In genomic region chr16:4760221-4760910, GRCh38 we compare ENCODE assay signal across 23 cellular contexts. TPM values are rescaled to one million over a fixed set of nuclear protein-coding genes. Genes with fewer than 3 reads are reported as not detected.
A peak's percentile ranks its signal among the peaks of the same experiment; 100 is the strongest.
DNase-seq lines count a peak whose midpoint lies in the region; ATAC-seq, FAIRE-seq and TF ChIP-seq lines count a peak whose summit lies in the region.
"Had no signal": no experiment of that assay in that cellular context is flagged by ENCODE, and none has a peak within 500 bp of the region (broad histone marks: within the 10 kb centered on the region; RNA-seq: fewer than 3 reads in every experiment).

No MANE protein-coding gene starts in this region.

- H3K36me3 ChIP-seq in K562 (ENCODE audit: control insufficient read depth, insufficient read depth, low read length): peaks cover 76% of the 10 kb centered on the region
- peaks cover 74 to 86% of the 10 kb centered on the region in 2 experiments for H3K36me3 ChIP-seq in mesenchymal stem cell (ENCODE audit: control insufficient read depth in 1 of 2, insufficient read depth in 2 of 2, low read depth in 1 of 2, low read length in 2 of 2)
- H3K36me3 ChIP-seq in Karpas-422 (ENCODE audit: insufficient read depth, low read length): peaks cover 17% of the 10 kb centered on the region

- BruUV-seq in K562 (replicated peaks; lab: Mats Ljungman, UMichigan): no TSS peak

- in situ Hi-C loops in K562 (cut with MboI): no loop called here

- no peak overlapping the region for H3K4me3 ChIP-seq in K562
- no peak overlapping the region for H3K4me3 ChIP-seq in mesenchymal stem cell (ENCODE audit: insufficient read depth in 1 of 2, low read depth in 1 of 2, low read length in 2 of 2)
- H3K4me3 ChIP-seq in Karpas-422 (ENCODE audit: low read length): no peak overlapping the region

- H3K36me3 Mint-ChIP-seq in activated naive CD4-positive, alpha-beta T cell treated with anti-CD3 and anti-CD28 coated beads, Interleukin-2, amount 50 U/mL, for 72 hours: peaks cover 7 to 13% of the 10 kb centered on the region in 2 donors

- TF ChIP-seq CTCF in K562 (IDR thresholded peaks at IDR 0.05 in 2 of 3, conservative IDR thresholded peaks at IDR 0.05 in 1 of 3; ENCODE audit: insufficient read depth in 2 of 3, low read depth in 1 of 3, low read length in 3 of 3): no peak

- H3K18ac ChIP-seq in mesenchymal stem cell (ENCODE audit: low read depth in 1 of 2, low read length in 2 of 2): no peak overlapping the region

- H2BK12ac ChIP-seq in mesenchymal stem cell (ENCODE audit: low read length in 2 of 2): no peak overlapping the region

- H3K4me2 ChIP-seq in K562 (ENCODE audit: insufficient read depth, low read length) (no peak overlapping the region), mesenchymal stem cell (ENCODE audit: low read length, poor library complexity, severe bottlenecking) (no peak overlapping the region), Karpas-422 (ENCODE audit: low read depth, low read length, poor library complexity, severe bottlenecking) (no peak overlapping the region)

- POLR2A ChIA-PET in K562 (lab: Yijun Ruan, JAX): interaction anchor here (0.6 to 1.2 kb wide), 4 partner anchors 9 to 294 kb away, joined by 3 to 5 read pairs (median 3); no protein-coding TSS in a partner anchor

- CTCF ChIA-PET in K562 (lab: Yijun Ruan, JAX; ENCODE audit: low intra/inter-chr PET ratio): no interaction called here

- no peak overlapping the region for H2BK120ac ChIP-seq in mesenchymal stem cell (ENCODE audit: low read depth, low read length)

- H2BK5ac ChIP-seq in mesenchymal stem cell (ENCODE audit: low read depth, low read length, poor library complexity, severe bottlenecking): no peak overlapping the region

- H3K4me1 ChIP-seq in K562 (replicated peaks in 1 of 2; ENCODE audit: control insufficient read depth in 2 of 2, insufficient read depth in 2 of 2, low read length in 2 of 2) (peaks cover 0 to 16% of the 10 kb centered on the region in 2 experiments; a peak in 1 of 5 replicates), mesenchymal stem cell (ENCODE audit: control insufficient read depth, insufficient read depth, low read depth, low read length) (peaks cover 8% of the 10 kb centered on the region), Karpas-422 (ENCODE audit: low read length) (no peaks in the 10 kb centered on the region; the same call in 1 of the 2 replicates)

- ATAC-seq in activated naive CD4-positive, alpha-beta T cell treated with anti-CD3 and anti-CD28 coated beads, Interleukin-2, amount 50 U/mL, for 72 hours: no peak
- ATAC-seq in K562 (no peak), HG03135 (IDR thresholded peaks at IDR 0.05; ENCODE audit: unreplicated experiment) (no peak), GM21360 (IDR thresholded peaks at IDR 0.05; ENCODE audit: unreplicated experiment) (no peak)
- ATAC-seq: HCT116 had no signal

- no peak for TF ChIP-seq POLR2A in K562 (conservative IDR thresholded peaks at IDR 0.05)

- DNase-seq in activated naive CD4-positive, alpha-beta T cell treated with anti-CD3 and anti-CD28 coated beads, Interleukin-2, amount 50 U/mL, for 72 hours (ENCODE audit: low spot score in 2 of 2): no peak
- no peak for DNase-seq in activated naive CD4-positive, alpha-beta T cell treated with anti-CD3 and anti-CD28 coated beads, Interleukin-2, amount 50 U/mL, for 16 hours
- DNase-seq in K562 (ENCODE audit: extremely low read depth in 1 of 4, low spot score in 3 of 4) (no peak), mesenchymal stem cell (no peak), NCI-H2227 treated with DMSO at 0.1 percent for 48 hours (lab: John Stamatoyannopoulos, UW) (no peak), Karpas-422 (no peak)
- DNase-seq: 8988T, DND-41, KBM-7, NCI-H1105 treated with DMSO at 0.1 percent for 48 hours, NCI-H187, NCI-H2107, NCI-H510A treated with DMSO at 0.1 percent for 48 hours, NCI-H774, OCI-M1, SHP77 treated with DMSO at 0.1 percent for 48 hours had no signal

- H3K9me3 Mint-ChIP-seq in activated naive CD4-positive, alpha-beta T cell treated with anti-CD3 and anti-CD28 coated beads, Interleukin-2, amount 50 U/mL, for 72 hours: peaks cover 0 to 5% of the 10 kb centered on the region in 2 donors

- H4K20me1 ChIP-seq in K562 (replicated peaks; ENCODE audit: control insufficient read depth, insufficient read depth, low read length) (no peaks in the 10 kb centered on the region), Karpas-422 (ENCODE audit: insufficient read depth, low read depth, low read length) (no peaks in the 10 kb centered on the region)

- H2BK15ac ChIP-seq in mesenchymal stem cell (ENCODE audit: low read depth, poor library complexity, severe bottlenecking): no peak overlapping the region

- H3K9me3 ChIP-seq in K562 (replicated peaks; ENCODE audit: control insufficient read depth, insufficient read depth, low read depth, low read length) (peaks cover 6% of the 10 kb centered on the region), mesenchymal stem cell (ENCODE audit: control insufficient read depth, low read length) (no peaks in the 10 kb centered on the region), Karpas-422 (ENCODE audit: low read length) (no peaks in the 10 kb centered on the region; the same call in 1 of the 2 replicates)

- TF ChIP-seq RAD21 in K562 (CRISPR knock-in tag; conservative IDR thresholded peaks at IDR 0.05 in 1 of 2, IDR thresholded peaks at IDR 0.05 in 1 of 2): no peak

- no peak for TF ChIP-seq EP300 in K562 (IDR thresholded peaks at IDR 0.05; ENCODE audit: low read length)

- no peak for FAIRE-seq in K562 (lab: Jason Lieb, UNC)

- no peaks in the 10 kb centered on the region for H3K9me2 ChIP-seq in Karpas-422 (replicated peaks; ENCODE audit: insufficient read depth, low read length)

- no peak overlapping the region for H3K4ac ChIP-seq in mesenchymal stem cell (ENCODE audit: low read depth in 1 of 2, low read length in 2 of 2)

- H3K27me3 ChIP-seq in K562 (ENCODE audit: control insufficient read depth in 2 of 2, insufficient read depth in 2 of 2, low read length in 2 of 2): no peaks in the 10 kb centered on the region
- no peaks in the 10 kb centered on the region for H3K27me3 ChIP-seq in mesenchymal stem cell (ENCODE audit: control insufficient read depth in 1 of 2, insufficient read depth in 1 of 2, low read length in 2 of 2)
- H3K27me3 ChIP-seq in Karpas-422 (ENCODE audit: low read length): no peaks in the 10 kb centered on the region

- peak overlapping the region; percentile 74 to 90 for H3K27ac Mint-ChIP-seq in activated naive CD4-positive, alpha-beta T cell treated with anti-CD3 and anti-CD28 coated beads, Interleukin-2, amount 50 U/mL, for 72 hours

- no peak overlapping the region for H3K27ac ChIP-seq in K562 (ENCODE audit: extremely low read depth, low read depth, low read length)
- no peak overlapping the region for H3K27ac ChIP-seq in mesenchymal stem cell (ENCODE audit: low read length, poor library complexity, severe bottlenecking)
- H3K27ac ChIP-seq in Karpas-422 (ENCODE audit: low read length): no peak overlapping the region

- WGBS in K562 (ENCODE audit: insufficient coverage, low coverage, missing lambda C conversion rate): 93% methylated on average over 23 of the region's 23 CpGs
- whole genome bisulfite sequencing in mesenchymal stem cell: 95% methylated on average over 23 of the region's 23 CpGs

- no peak overlapping the region for H2AFZ ChIP-seq in K562 (ENCODE audit: low read depth, low read length)
- no peak overlapping the region for H2AFZ ChIP-seq in mesenchymal stem cell (ENCODE audit: low read depth, low read length)
- H2AFZ ChIP-seq in Karpas-422 (ENCODE audit: low read length): no peak overlapping the region

- peak overlapping the region; percentile 12 for H4K8ac ChIP-seq in mesenchymal stem cell (ENCODE audit: low read length)

- H4K91ac ChIP-seq in mesenchymal stem cell (ENCODE audit: low read length): peak overlapping the region; percentile 59

- H2AK5ac ChIP-seq in mesenchymal stem cell (ENCODE audit: low read length, severe bottlenecking): no peak overlapping the region

- peaks cover 45% of the 10 kb centered on the region for H3K79me1 ChIP-seq in mesenchymal stem cell (replicated peaks; ENCODE audit: low read length, poor library complexity, severe bottlenecking)

- H3K14ac ChIP-seq in mesenchymal stem cell (ENCODE audit: low read length in 2 of 2): no peak overlapping the region

- intact Hi-C loops in K562 (cut with micrococcal nuclease): no loop called here

- peaks cover 4% of the 10 kb centered on the region; the same call in 1 of the 3 replicates for H3K79me2 ChIP-seq in K562 (ENCODE audit: control insufficient read depth, insufficient read depth, low read length)
- peaks cover 6% of the 10 kb centered on the region for H3K79me2 ChIP-seq in Karpas-422 (ENCODE audit: low read length)

- H3K9ac ChIP-seq in K562 (ENCODE audit: insufficient read depth in 1 of 2, low read depth in 2 of 2, low read length in 2 of 2): peak overlapping the region in 1 of 2 experiments; percentile 68; a peak in 2 of 4 replicates
- no peak overlapping the region for H3K9ac ChIP-seq in mesenchymal stem cell (ENCODE audit: low read length)
- no peak overlapping the region for H3K9ac ChIP-seq in Karpas-422 (ENCODE audit: low read length)

- H3K23ac ChIP-seq in mesenchymal stem cell (ENCODE audit: low read length in 2 of 2): no peak overlapping the region

- H3K9me1 ChIP-seq in K562 (ENCODE audit: control insufficient read depth, insufficient read depth, low read length): no peaks in the 10 kb centered on the region

RNA-seq across cellular contexts. Expression of gene ZNF500, which starts 6.6 kb away (rescaled TPM):
- total RNA-seq in activated naive CD4-positive, alpha-beta T cell treated with anti-CD3 and anti-CD28 coated beads, Interleukin-2, amount 50 U/mL, for 72 hours: 10 to 100 TPM; 10.2 to 12.2 TPM
- total RNA-seq in K562 (2011; cell fraction: chromatin; rRNA removed; ENCODE audit: low replicate concordance): 16.3 and 42.5 TPM in 2 replicates
- total RNA-seq in K562 (2011; cell fraction: nucleolus; rRNA removed): 25.9 and 29.5 TPM in 2 replicates
- 22.4 and 27.7 TPM in 2 replicates for total RNA-seq in K562 (2011; cell fraction: nucleoplasm; rRNA removed)
- 8.5 and 8.9 TPM in 2 replicates for total RNA-seq in K562 (2014; rRNA removed)
- 3.5 and 3.8 TPM in 2 replicates for total RNA-seq in K562 (2014; rRNA removed; fragmentation: Illumina TruSeq; extraction: Trizol)
- total RNA-seq in K562 (2015; rRNA removed; fragmentation: Illumina TruSeq; extraction: Trizol): 5.3 and 8.0 TPM in 2 replicates
- total RNA-seq in K562 (2021): 16.4 and 20.8 TPM in 2 replicates
- polyA plus RNA-seq in K562 (2011; rRNA removed): 4.5 and 7.4 TPM in 2 replicates
- 7.7 and 11.0 TPM in 2 replicates for polyA plus RNA-seq in K562 (2011; cell fraction: cytosol; rRNA removed)
- 12.9 and 18.2 TPM in 2 replicates for polyA plus RNA-seq in K562 (2011; cell fraction: nucleus; rRNA removed)
- 5.2 and 7.5 TPM in 2 replicates for polyA plus RNA-seq in K562 (2012)
- polyA plus RNA-seq in K562 (2014; fragmentation: Illumina TruSeq; extraction: Trizol): 5.3 and 8.5 TPM in 2 replicates
- under 1 TPM; 0.80 to 0.84 TPM for polyA plus RNA-seq in K562 (2014; fragmentation: Nextera tagmentation; extraction: Ambion mirVana)
- 7.0 and 12.1 TPM in 2 replicates for polyA plus RNA-seq in K562 (2014; rRNA removed)
- polyA minus RNA-seq in K562 (2011; rRNA and poly(A)+ RNA removed): 4.9 and 5.7 TPM in 2 replicates
- 4.1 and 7.2 TPM in 2 replicates for polyA minus RNA-seq in K562 (2011; cell fraction: cytosol; rRNA and poly(A)+ RNA removed)
- 5.7 and 7.8 TPM in 2 replicates for polyA minus RNA-seq in K562 (2011; cell fraction: nucleus; rRNA and poly(A)+ RNA removed)
- 5.4 TPM for polyA plus RNA-seq in mesenchymal stem cell (2013, experiment 1 of 2)
- polyA plus RNA-seq in mesenchymal stem cell (2013, experiment 2 of 2): 5.4 TPM
- 4.9 and 11.9 TPM in 2 replicates for total RNA-seq in Karpas-422 (2014; rRNA removed; shearing (Covaris generic); ENCODE audit: low replicate concordance)

RNA-seq across cellular contexts. Expression of gene DNAAF8, which starts 26.0 kb away (rescaled TPM):
- under 1 TPM in 1 of 2 donors, not detected in 1; 0.09 TPM for total RNA-seq in activated naive CD4-positive, alpha-beta T cell treated with anti-CD3 and anti-CD28 coated beads, Interleukin-2, amount 50 U/mL, for 72 hours
- total RNA-seq in K562 (2011; cell fraction: chromatin; rRNA removed; ENCODE audit: low replicate concordance): 0.19 TPM in 1 of 2 replicates, not detected in the other
- 0.33 and 0.39 TPM in 2 replicates for total RNA-seq in K562 (2011; cell fraction: nucleolus; rRNA removed)
- total RNA-seq in K562 (2011; cell fraction: nucleoplasm; rRNA removed): 0.15 TPM in 2 replicates
- not detected in 2 replicates for total RNA-seq in K562 (2014; rRNA removed)
- total RNA-seq in K562 (2014; rRNA removed; fragmentation: Illumina TruSeq; extraction: Trizol): not detected in 2 replicates
- total RNA-seq in K562 (2015; rRNA removed; fragmentation: Illumina TruSeq; extraction: Trizol): not detected in 2 replicates
- total RNA-seq in K562 (2021): not detected in 2 replicates
- 0.04 and 0.11 TPM in 2 replicates for polyA plus RNA-seq in K562 (2011; rRNA removed)
- polyA plus RNA-seq in K562 (2011; cell fraction: cytosol; rRNA removed): 0.07 and 0.10 TPM in 2 replicates
- polyA plus RNA-seq in K562 (2011; cell fraction: nucleus; rRNA removed): 0.07 and 0.40 TPM in 2 replicates
- 0.16 and 0.26 TPM in 2 replicates for polyA plus RNA-seq in K562 (2012)
- polyA plus RNA-seq in K562 (2014; fragmentation: Illumina TruSeq; extraction: Trizol): 0.10 TPM in 1 of 2 replicates, not detected in the other
- not detected for polyA plus RNA-seq in K562 (2014; fragmentation: Nextera tagmentation; extraction: Ambion mirVana)
- polyA plus RNA-seq in K562 (2014; rRNA removed): 0.12 TPM in 1 of 2 replicates, not detected in the other
- polyA minus RNA-seq in K562 (2011; rRNA and poly(A)+ RNA removed): not detected in 2 replicates
- not detected in 2 replicates for polyA minus RNA-seq in K562 (2011; cell fraction: cytosol; rRNA and poly(A)+ RNA removed)
- polyA minus RNA-seq in K562 (2011; cell fraction: nucleus; rRNA and poly(A)+ RNA removed): 0.33 TPM in 1 of 2 replicates, not detected in the other
- 1.1 TPM for polyA plus RNA-seq in mesenchymal stem cell (2013, experiment 1 of 2)
- 1.2 TPM for polyA plus RNA-seq in mesenchymal stem cell (2013, experiment 2 of 2)
- total RNA-seq in Karpas-422 (2014; rRNA removed; shearing (Covaris generic); ENCODE audit: low replicate concordance): 0.22 and 3.7 TPM in 2 replicates
- total RNA-seq: G401 had no signal

RNA-seq across cellular contexts. Expression of gene ANKS3, which starts 26.3 kb away (rescaled TPM):
- total RNA-seq in activated naive CD4-positive, alpha-beta T cell treated with anti-CD3 and anti-CD28 coated beads, Interleukin-2, amount 50 U/mL, for 72 hours: 10 to 100 TPM; 19.4 to 21.5 TPM
- total RNA-seq in K562 (2011; cell fraction: chromatin; rRNA removed; ENCODE audit: low replicate concordance): 131 and 242 TPM in 2 replicates
- total RNA-seq in K562 (2011; cell fraction: nucleolus; rRNA removed): 131 and 135 TPM in 2 replicates
- total RNA-seq in K562 (2011; cell fraction: nucleoplasm; rRNA removed): 120 and 128 TPM in 2 replicates
- total RNA-seq in K562 (2014; rRNA removed): 21.5 and 21.9 TPM in 2 replicates
- total RNA-seq in K562 (2014; rRNA removed; fragmentation: Illumina TruSeq; extraction: Trizol): 8.0 and 12.0 TPM in 2 replicates
- 14.8 and 15.6 TPM in 2 replicates for total RNA-seq in K562 (2015; rRNA removed; fragmentation: Illumina TruSeq; extraction: Trizol)
- 22.1 and 25.7 TPM in 2 replicates for total RNA-seq in K562 (2021)
- polyA plus RNA-seq in K562 (2011; rRNA removed): 17.2 and 21.5 TPM in 2 replicates
- 15.2 and 18.4 TPM in 2 replicates for polyA plus RNA-seq in K562 (2011; cell fraction: cytosol; rRNA removed)
- 68.8 and 84.5 TPM in 2 replicates for polyA plus RNA-seq in K562 (2011; cell fraction: nucleus; rRNA removed)
- 11.9 and 13.9 TPM in 2 replicates for polyA plus RNA-seq in K562 (2012)
- 9.3 and 11.4 TPM in 2 replicates for polyA plus RNA-seq in K562 (2014; fragmentation: Illumina TruSeq; extraction: Trizol)
- polyA plus RNA-seq in K562 (2014; fragmentation: Nextera tagmentation; extraction: Ambion mirVana): under 1 TPM; 0.43 to 0.66 TPM
- 23.4 and 23.7 TPM in 2 replicates for polyA plus RNA-seq in K562 (2014; rRNA removed)
- polyA minus RNA-seq in K562 (2011; rRNA and poly(A)+ RNA removed): 29.5 and 35.6 TPM in 2 replicates
- polyA minus RNA-seq in K562 (2011; cell fraction: cytosol; rRNA and poly(A)+ RNA removed): 11.2 and 13.6 TPM in 2 replicates
- 34.1 and 41.4 TPM in 2 replicates for polyA minus RNA-seq in K562 (2011; cell fraction: nucleus; rRNA and poly(A)+ RNA removed)
- polyA plus RNA-seq in mesenchymal stem cell (2013, experiment 1 of 2): 6.9 TPM
- 6.4 TPM for polyA plus RNA-seq in mesenchymal stem cell (2013, experiment 2 of 2)
- total RNA-seq in Karpas-422 (2014; rRNA removed; shearing (Covaris generic); ENCODE audit: low replicate concordance): 6.4 and 16.8 TPM in 2 replicates

RNA-seq across cellular contexts. Expression of gene SEPTIN12, which starts 27.8 kb away (rescaled TPM):
- total RNA-seq in activated naive CD4-positive, alpha-beta T cell treated with anti-CD3 and anti-CD28 coated beads, Interleukin-2, amount 50 U/mL, for 72 hours: not detected
- not detected in 2 replicates for total RNA-seq in K562 (2011; cell fraction: chromatin; rRNA removed; ENCODE audit: low replicate concordance)
- total RNA-seq in K562 (2011; cell fraction: nucleolus; rRNA removed): not detected in 2 replicates
- total RNA-seq in K562 (2011; cell fraction: nucleoplasm; rRNA removed): not detected in 2 replicates
- total RNA-seq in K562 (2014; rRNA removed) (not detected in 2 replicates), K562 (2014; rRNA removed; fragmentation: Illumina TruSeq; extraction: Trizol) (not detected in 2 replicates), K562 (2015; rRNA removed; fragmentation: Illumina TruSeq; extraction: Trizol) (not detected in 2 replicates), K562 (2021) (not detected in 2 replicates)
- polyA plus RNA-seq in K562 (2011; rRNA removed) (not detected in 2 replicates), K562 (2014; fragmentation: Illumina TruSeq; extraction: Trizol) (not detected in 2 replicates), K562 (2014; fragmentation: Nextera tagmentation; extraction: Ambion mirVana) (not detected), K562 (2014; rRNA removed) (not detected in 2 replicates)
- polyA plus RNA-seq in K562 (2011; cell fraction: cytosol; rRNA removed): not detected in 2 replicates
- polyA plus RNA-seq in K562 (2011; cell fraction: nucleus; rRNA removed): 0.21 TPM in 1 of 2 replicates, not detected in the other
- polyA plus RNA-seq in K562 (2012): not detected in 2 replicates
- polyA minus RNA-seq in K562 (2011; rRNA and poly(A)+ RNA removed): not detected in 2 replicates
- polyA minus RNA-seq in K562 (2011; cell fraction: cytosol; rRNA and poly(A)+ RNA removed): not detected in 2 replicates
- not detected in 2 replicates for polyA minus RNA-seq in K562 (2011; cell fraction: nucleus; rRNA and poly(A)+ RNA removed)
- polyA plus RNA-seq in mesenchymal stem cell (2013, experiment 1 of 2): not detected
- polyA plus RNA-seq in mesenchymal stem cell (2013, experiment 2 of 2): not detected
- total RNA-seq in Karpas-422 (2014; rRNA removed; shearing (Covaris generic); ENCODE audit: low replicate concordance): not detected in 2 replicates
- total RNA-seq: G401, RPMI7951 had no signal
- polyA plus RNA-seq: AG04450, CD14-positive monocyte had no signal

RNA-seq across cellular contexts. Expression of gene SMIM22, which starts 34.8 kb away (rescaled TPM):
- total RNA-seq in activated naive CD4-positive, alpha-beta T cell treated with anti-CD3 and anti-CD28 coated beads, Interleukin-2, amount 50 U/mL, for 72 hours: not detected
- not detected in 2 replicates for total RNA-seq in K562 (2011; cell fraction: chromatin; rRNA removed; ENCODE audit: low replicate concordance)
- not detected in 2 replicates for total RNA-seq in K562 (2011; cell fraction: nucleolus; rRNA removed)
- not detected in 2 replicates for total RNA-seq in K562 (2011; cell fraction: nucleoplasm; rRNA removed)
- total RNA-seq in K562 (2014; rRNA removed) (not detected in 2 replicates), K562 (2014; rRNA removed; fragmentation: Illumina TruSeq; extraction: Trizol) (not detected in 2 replicates), K562 (2015; rRNA removed; fragmentation: Illumina TruSeq; extraction: Trizol) (not detected in 2 replicates), K562 (2021) (not detected in 2 replicates)
- polyA plus RNA-seq in K562 (2011; rRNA removed) (not detected in 2 replicates), K562 (2014; fragmentation: Illumina TruSeq; extraction: Trizol) (not detected in 2 replicates), K562 (2014; fragmentation: Nextera tagmentation; extraction: Ambion mirVana) (not detected), K562 (2014; rRNA removed) (not detected in 2 replicates)
- polyA plus RNA-seq in K562 (2011; cell fraction: cytosol; rRNA removed): 0.97 TPM in 1 of 2 replicates, not detected in the other
- not detected in 2 replicates for polyA plus RNA-seq in K562 (2011; cell fraction: nucleus; rRNA removed)
- polyA plus RNA-seq in K562 (2012): 0.42 TPM in 1 of 2 replicates, not detected in the other
- polyA minus RNA-seq in K562 (2011; rRNA and poly(A)+ RNA removed): not detected in 2 replicates
- polyA minus RNA-seq in K562 (2011; cell fraction: cytosol; rRNA and poly(A)+ RNA removed): not detected in 2 replicates
- not detected in 2 replicates for polyA minus RNA-seq in K562 (2011; cell fraction: nucleus; rRNA and poly(A)+ RNA removed)
- polyA plus RNA-seq in mesenchymal stem cell (2013, experiment 1 of 2): not detected
- polyA plus RNA-seq in mesenchymal stem cell (2013, experiment 2 of 2): not detected
- total RNA-seq in Karpas-422 (2014; rRNA removed; shearing (Covaris generic); ENCODE audit: low replicate concordance): not detected in 2 replicates
- total RNA-seq: G401, RPMI7951 had no signal
- polyA plus RNA-seq: AG04450, CD14-positive monocyte had no signal
